Comparison of ENCODE assay signal across 9 cellular contexts in the genomic region with DNA sequence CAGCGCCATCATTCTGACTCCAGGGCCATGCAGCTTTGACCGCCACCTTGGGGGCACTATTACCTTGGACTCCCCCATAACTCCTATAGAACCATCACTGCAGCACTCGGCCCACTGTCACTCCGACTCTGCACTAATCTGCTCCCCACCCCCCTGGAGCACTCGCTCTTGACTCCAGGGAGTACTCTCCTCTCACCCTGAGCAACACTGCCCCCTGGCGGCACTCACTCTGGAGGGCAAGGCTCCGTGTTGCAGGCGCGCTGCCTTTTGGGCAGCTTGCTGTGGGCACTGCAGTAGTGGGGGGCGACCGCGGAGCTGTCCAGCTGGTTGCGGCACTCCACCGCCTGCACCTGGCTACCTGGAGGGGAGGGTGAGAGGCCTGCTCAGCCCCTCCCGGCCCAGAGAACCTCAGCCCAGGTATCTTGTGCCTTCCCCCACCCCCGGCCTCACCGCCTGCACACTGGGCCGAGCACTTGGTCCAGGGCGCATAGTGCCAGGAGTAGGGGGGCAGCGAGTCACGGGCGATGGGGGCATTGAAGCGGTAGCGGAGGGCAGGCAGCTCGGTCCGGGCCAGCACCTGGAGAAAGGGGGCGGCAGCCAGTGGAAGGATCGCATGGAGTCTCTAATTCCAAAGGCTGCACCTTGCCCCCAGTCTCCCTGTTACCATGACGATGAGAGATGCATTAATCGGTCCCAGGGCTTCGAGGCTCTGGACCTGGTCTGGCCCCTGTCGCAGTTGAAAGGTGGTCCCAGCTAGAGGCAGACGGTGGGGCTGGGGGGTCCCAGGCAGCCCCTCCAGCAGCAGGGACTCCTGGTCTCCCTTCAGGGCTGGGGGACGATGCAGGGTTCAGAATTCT. TPM values are rescaled to one million over a fixed set of nuclear protein-coding genes. Genes with fewer than 3 reads are reported as not detected.
DNase-seq lines count a peak whose midpoint lies in the region; ATAC-seq, FAIRE-seq and TF ChIP-seq lines count a peak whose summit lies in the region.
"Had no signal": no experiment of that assay in that cellular context is flagged by ENCODE, and none has a peak within 500 bp of the region (broad histone marks: within the 10 kb centered on the region; RNA-seq: fewer than 3 reads in every experiment).

No MANE protein-coding gene starts in this region.

- intact Hi-C loops in CD4-positive, alpha-beta memory T cell (cut with micrococcal nuclease), result no loop called here

- H3K27ac Mint-ChIP-seq in CD4-positive, alpha-beta memory T cell, result peak overlapping the region in 1 of 7 donors; percentile 42
- H3K27ac Mint-ChIP-seq in chondrocyte (ENCODE audit: unreplicated experiment), result no peak overlapping the region
- peak overlapping the region in 1 of 10 donors; percentile 59 for H3K27ac Mint-ChIP-seq in naive thymus-derived CD8-positive, alpha-beta T cell

- peak; percentile 38 for FAIRE-seq in HTR-8/SVneo (lab: Jason Lieb, UNC)

- ATAC-seq in naive thymus-derived CD8-positive, alpha-beta T cell, result peak in 1 of 2 donors; percentile 41
- no peak for ATAC-seq in GM21447 (IDR thresholded peaks at IDR 0.05; ENCODE audit: unreplicated experiment)
- no peak for ATAC-seq in HG02759 (IDR thresholded peaks at IDR 0.05; ENCODE audit: unreplicated experiment)
- no peak for ATAC-seq in GM21390 (IDR thresholded peaks at IDR 0.05; ENCODE audit: unreplicated experiment)

- H3K9me3 ChIP-seq in CD4-positive, alpha-beta memory T cell (ENCODE audit: control insufficient read depth in 1 of 2, low read length in 2 of 2), result no peaks in the 10 kb centered on the region

- H3K4me3 Mint-ChIP-seq in CD4-positive, alpha-beta memory T cell, result no peak overlapping the region
- H3K4me3 Mint-ChIP-seq in chondrocyte (ENCODE audit: unreplicated experiment), result no peak overlapping the region
- H3K4me3 Mint-ChIP-seq in naive thymus-derived CD8-positive, alpha-beta T cell, result peak overlapping the region in 1 of 10 donors; percentile 10

- TF ChIP-seq CTCF in VCaP (conservative IDR thresholded peaks at IDR 0.05) (peak; percentile 72), chondrocyte (IDR thresholded peaks at IDR 0.05) (peak; percentile 84)

- peaks cover under 1% of the 10 kb centered on the region for H3K4me1 ChIP-seq in CD4-positive, alpha-beta memory T cell (ENCODE audit: insufficient read depth, low read length)

- peak; percentile 49 to 59 (median 53) for DNase-seq in CD4-positive, alpha-beta memory T cell
- DNase-seq in HTR-8/SVneo (ENCODE audit: insufficient read length, low spot score) (no peak), chondrocyte (ENCODE audit: low spot score) (no peak)
- DNase-seq in naive thymus-derived CD8-positive, alpha-beta T cell, result peak in 6 of 10 donors; percentile 30 to 72 (median 34)

- H3K4me3 ChIP-seq in CD4-positive, alpha-beta memory T cell (ENCODE audit: low read length in 2 of 2), result no peak overlapping the region

- H3K4me1 Mint-ChIP-seq in CD4-positive, alpha-beta memory T cell, result peaks cover 0 to 5% (median 2%) of the 10 kb centered on the region in 4 donors
- H3K4me1 Mint-ChIP-seq in chondrocyte (ENCODE audit: low read depth), result no peaks in the 10 kb centered on the region
- H3K4me1 Mint-ChIP-seq in naive thymus-derived CD8-positive, alpha-beta T cell, result peaks cover 0 to 12% (median 3%) of the 10 kb centered on the region in 4 donors

- H3K36me3 ChIP-seq in CD4-positive, alpha-beta memory T cell (ENCODE audit: insufficient read depth, low read length), result no peaks in the 10 kb centered on the region

- CTCF ChIA-PET in CD4-positive, alpha-beta memory T cell (lab: Charles Lee; ENCODE audit: partially characterized antibody), result interaction anchor here (0.5 to 5.1 kb wide), 12 partner anchors 9 to 232 kb away, joined by 3 to 30 read pairs (median 4); partner anchors contain the start of genes MARCHF2 and MYO1F

- peaks cover 0 to 3% (median 0%) of the 10 kb centered on the region in 8 donors for H3K9me3 Mint-ChIP-seq in CD4-positive, alpha-beta memory T cell
- H3K9me3 Mint-ChIP-seq in chondrocyte (ENCODE audit: low read depth), result no peaks in the 10 kb centered on the region
- no peaks in the 10 kb centered on the region for H3K9me3 Mint-ChIP-seq in naive thymus-derived CD8-positive, alpha-beta T cell

- H3K27me3 Mint-ChIP-seq in CD4-positive, alpha-beta memory T cell, result no peaks in the 10 kb centered on the region
- H3K27me3 Mint-ChIP-seq in chondrocyte (ENCODE audit: low read depth), result no peaks in the 10 kb centered on the region
- H3K27me3 Mint-ChIP-seq in naive thymus-derived CD8-positive, alpha-beta T cell, result no peaks in the 10 kb centered on the region

- no peaks in the 10 kb centered on the region for H3K27me3 ChIP-seq in CD4-positive, alpha-beta memory T cell (ENCODE audit: insufficient read depth, low read length)

- POLR2A ChIA-PET in CD4-positive, alpha-beta memory T cell (lab: Charles Lee; ENCODE audit: partially characterized antibody), result interaction anchor here (0.7 to 1.1 kb wide), 2 partner anchors 48 to 99 kb away, joined by 3 to 4 read pairs; no protein-coding TSS in a partner anchor
- POLR2A ChIA-PET in naive thymus-derived CD8-positive, alpha-beta T cell (lab: Charles Lee), result interaction anchor here (0.6 to 1.3 kb wide), 4 partner anchors 8 to 72 kb away, joined by 3 to 4 read pairs (median 4); partner anchors contain the start of gene ZNF414

- peaks cover 0 to 4% of the 10 kb centered on the region in 2 donors for H3K36me3 Mint-ChIP-seq in CD4-positive, alpha-beta memory T cell
- peaks cover 7% of the 10 kb centered on the region for H3K36me3 Mint-ChIP-seq in chondrocyte (ENCODE audit: low read depth)
- peaks cover 0 to 22% (median 5%) of the 10 kb centered on the region in 3 donors for H3K36me3 Mint-ChIP-seq in naive thymus-derived CD8-positive, alpha-beta T cell

- no peak overlapping the region for H3K27ac ChIP-seq in CD4-positive, alpha-beta memory T cell (ENCODE audit: low read depth, low read length)
- H3K27ac ChIP-seq in VCaP, result no peak overlapping the region

RNA-seq across cellular contexts. Expression of gene MYO1F, which starts 8.9 kb away (rescaled TPM):
- total RNA-seq in CD4-positive, alpha-beta memory T cell, result 100 to 1,000 TPM; 329 to 359 TPM
- polyA plus RNA-seq in CD4-positive, alpha-beta memory T cell, result 100 to 1,000 TPM in 1 of 2 donors, 10 to 100 TPM in 1; 35.9 to 112 TPM
- 0.23 to 0.50 TPM in 2 of 3 replicates, not detected in the other for total RNA-seq in chondrocyte
- 10 to 100 TPM; 64.4 to 65.0 TPM for total RNA-seq in naive thymus-derived CD8-positive, alpha-beta T cell
- 10 to 100 TPM in 1 of 3 donors, 1 to 10 TPM in 2; 4.4 to 30.1 (median 5.6) TPM for polyA plus RNA-seq in naive thymus-derived CD8-positive, alpha-beta T cell

RNA-seq across cellular contexts. Expression of gene ADAMTS10, which starts 24.4 kb away (rescaled TPM):
- total RNA-seq in CD4-positive, alpha-beta memory T cell, result 10 to 100 TPM; 66.0 to 67.2 TPM
- 1 to 10 TPM in 1 of 2 donors, under 1 TPM in 1; 0.59 to 2.2 TPM for polyA plus RNA-seq in CD4-positive, alpha-beta memory T cell
- 69.3 to 100 TPM (median 73.6 TPM) in 3 replicates for total RNA-seq in chondrocyte
- 100 to 1,000 TPM; 190 to 196 TPM for total RNA-seq in naive thymus-derived CD8-positive, alpha-beta T cell
- 1 to 10 TPM; 1.2 to 3.4 (median 2.0) TPM for polyA plus RNA-seq in naive thymus-derived CD8-positive, alpha-beta T cell

RNA-seq across cellular contexts. Expression of gene NFILZ, which starts 44.3 kb away (rescaled TPM):
- not detected for total RNA-seq in CD4-positive, alpha-beta memory T cell
- not detected for polyA plus RNA-seq in CD4-positive, alpha-beta memory T cell
- total RNA-seq in chondrocyte, result not detected in 3 replicates
- total RNA-seq in naive thymus-derived CD8-positive, alpha-beta T cell, result not detected
- polyA plus RNA-seq in naive thymus-derived CD8-positive, alpha-beta T cell, result not detected
- total RNA-seq: urinary bladder had no signal
- polyA plus RNA-seq: urinary bladder had no signal

Comparison
In these comparisons a context has a peak if more than half of its experiments do, and no peak if none do; other contexts are left out.
1. DNase-seq: peak in CD4-positive, alpha-beta memory T cell (5 of 5) and naive thymus-derived CD8-positive, alpha-beta T cell (6 of 10); none in HTR-8/SVneo (single experiment) and chondrocyte (single experiment).
2. RNA of gene MYO1F, which starts 8.9 kb away (total RNA-seq): 329 to 359 TPM in CD4-positive, alpha-beta memory T cell and 64.4 to 65.0 TPM in naive thymus-derived CD8-positive, alpha-beta T cell; 0.23 to 0.50 TPM in chondrocyte; every median in the first group is over 10 times any median in the second.